12 cellular contexts compared by ENCODE assay signal in genomic region chr2:105102963-105103421, GRCh38.
DNase-seq lines count a peak whose midpoint lies in the region; TF ChIP-seq lines count a peak whose summit lies in the region.
"Had no signal": no experiment of that assay in that cellular context is flagged by ENCODE, and none has a peak within 500 bp of the region (broad histone marks: within the 10 kb centered on the region; RNA-seq: fewer than 3 reads in every experiment).

No MANE protein-coding gene starts in this region.

- peak overlapping the region; percentile 81 for H3K27ac Mint-ChIP-seq in Caco-2 (ENCODE audit: unreplicated experiment)
- H3K27ac Mint-ChIP-seq: stimulated activated naive CD8-positive, alpha-beta T cell treated with anti-CD3 and anti-CD28 coated beads, Interleukin-15, Interleukin-2, amounts not matched to agents 100 ng/mL and 50 ng/mL, for 24 hours had no signal

- peak overlapping the region; percentile 49 for H3K4me3 Mint-ChIP-seq in Caco-2 (ENCODE audit: unreplicated experiment)
- H3K4me3 Mint-ChIP-seq: stimulated activated naive CD8-positive, alpha-beta T cell treated with anti-CD3 and anti-CD28 coated beads, Interleukin-15, Interleukin-2, amounts not matched to agents 100 ng/mL and 50 ng/mL, for 24 hours had no signal

- no peaks in the 10 kb centered on the region for H3K27me3 Mint-ChIP-seq in Caco-2 (ENCODE audit: insufficient read depth, unreplicated experiment)
- H3K27me3 Mint-ChIP-seq: stimulated activated naive CD8-positive, alpha-beta T cell treated with anti-CD3 and anti-CD28 coated beads, Interleukin-15, Interleukin-2, amounts not matched to agents 100 ng/mL and 50 ng/mL, for 24 hours had no signal

- H3K36me3 Mint-ChIP-seq in Caco-2 (ENCODE audit: insufficient read depth, unreplicated experiment), result peaks cover 35% of the 10 kb centered on the region

- CTCF ChIA-PET in Caco-2 (lab: Charles Lee), result no interaction called here

- DNase-seq in Caco-2, result peak; percentile 86 to 93
- DNase-seq in HPDE6-E6E7 (ENCODE audit: extremely low spot score), result peak; percentile 40
- peak; percentile 56 for DNase-seq in astrocyte of the cerebellum (ENCODE audit: low read depth)
- DNase-seq in kidney epithelial cell (ENCODE audit: low read depth), result peak; percentile 79
- DNase-seq in NCI-H2196 treated with DMSO at 0.1 percent for 48 hours (lab: John Stamatoyannopoulos, UW; ENCODE audit: unreplicated experiment), result no peak
- DNase-seq in NCI-H2196 (lab: John Stamatoyannopoulos, UW; ENCODE audit: unreplicated experiment), result no peak
- DNase-seq in posterior cingulate gyrus, result no peak
- no peak for DNase-seq in DMS114 treated with DMSO at 0.1 percent for 48 hours (lab: John Stamatoyannopoulos, UW; ENCODE audit: unreplicated experiment)
- DNase-seq: KG1, RPMI8226 had no signal

- peaks cover 18% of the 10 kb centered on the region for H3K4me1 ChIP-seq in Caco-2
- H3K4me1 ChIP-seq: prostate gland had no signal

- no peaks in the 10 kb centered on the region for H3K9me3 ChIP-seq in Caco-2
- H3K9me3 ChIP-seq: prostate gland had no signal

- no TSS peak for BruUV-seq in Caco-2 (replicated peaks; lab: Mats Ljungman, UMichigan)

- H3K36me3 ChIP-seq in Caco-2 (ENCODE audit: control insufficient read depth, insufficient read depth, low read length), result no peaks in the 10 kb centered on the region
- peaks cover 1% of the 10 kb centered on the region for H3K36me3 ChIP-seq in kidney epithelial cell (ENCODE audit: control insufficient read depth, insufficient read depth, low read length)
- H3K36me3 ChIP-seq: prostate gland had no signal

- POLR2A ChIA-PET in Caco-2 (lab: Charles Lee), result interaction anchor here (1.0 kb wide), 1 partner anchor 65 kb away, joined by 5 read pairs; the partner anchor contains the start of gene MRPS9

- TF ChIP-seq CTCF in Caco-2 (IDR thresholded peaks at IDR 0.05; ENCODE audit: insufficient read depth in 1 of 2, low read depth in 1 of 2, low read length in 1 of 2, severe bottlenecking in 1 of 2, unreplicated experiment in 1 of 2) (no peak), astrocyte of the cerebellum (IDR thresholded peaks at IDR 0.05; ENCODE audit: low read depth, low read length, missing control alignments) (no peak), kidney epithelial cell (IDR thresholded peaks at IDR 0.05; ENCODE audit: insufficient read depth, low read length, poor library complexity, severe bottlenecking) (no peak)

- H3K4me3 ChIP-seq in Caco-2 (ENCODE audit: low read depth, low read length) (0 out of 2 replicates have a peak overlapping the region, but pooled peaks have one; percentile 13), astrocyte of the cerebellum (ENCODE audit: low read depth, low read length) (no peak overlapping the region), kidney epithelial cell (ENCODE audit: low read depth, low read length) (no peak overlapping the region)
- H3K4me3 ChIP-seq: prostate gland had no signal

- intact Hi-C loops in Caco-2 (cut with micrococcal nuclease; ENCODE audit: unreplicated experiment), result loop anchor here (2.0 kb wide), 1 partner anchor 66 kb away; no protein-coding TSS in a partner anchor
- intact Hi-C loops in posterior cingulate gyrus (cut with DNase I), result no loop called here

- in situ Hi-C loops in astrocyte of the cerebellum (cut with HindIII; ENCODE audit: low sequenced_read_pairs), result no loop called here

- H3K4me1 Mint-ChIP-seq in Caco-2 (ENCODE audit: low read depth, unreplicated experiment), result peaks cover 29% of the 10 kb centered on the region

- H3K27me3 ChIP-seq in Caco-2 (replicated peaks; ENCODE audit: control insufficient read depth, insufficient read depth, low read length) (no peaks in the 10 kb centered on the region), kidney epithelial cell (ENCODE audit: control insufficient read depth, insufficient read depth, low read length) (no peaks in the 10 kb centered on the region)

- H3K9me3 Mint-ChIP-seq in Caco-2 (ENCODE audit: unreplicated experiment), result no peaks in the 10 kb centered on the region
- H3K9me3 Mint-ChIP-seq: stimulated activated naive CD8-positive, alpha-beta T cell treated with anti-CD3 and anti-CD28 coated beads, Interleukin-15, Interleukin-2, amounts not matched to agents 100 ng/mL and 50 ng/mL, for 24 hours had no signal

Comparison
In these comparisons a context has a peak if more than half of its experiments do, and no peak if none do; other contexts are left out.
1. DNase-seq: peak in Caco-2 (2 of 2), HPDE6-E6E7 (single experiment), astrocyte of the cerebellum (single experiment) and kidney epithelial cell (single experiment); none in NCI-H2196 treated with DMSO at 0.1 percent for 48 hours (single experiment), NCI-H2196 (single experiment), posterior cingulate gyrus (0 of 10) and DMS114 treated with DMSO at 0.1 percent for 48 hours (single experiment).